In genomic region chr1:151058682-151059341, GRCh38 we compare ENCODE assay signal across 8 cellular contexts. TPM values are rescaled to one million over a fixed set of nuclear protein-coding genes. Genes with fewer than 3 reads are reported as not detected.
DNase-seq lines count a peak whose midpoint lies in the region; ATAC-seq and TF ChIP-seq lines count a peak whose summit lies in the region.

No MANE protein-coding gene starts in this region.

- TF ChIP-seq CTCF in BJ (IDR thresholded peaks at IDR 0.05; ENCODE audit: insufficient read depth, low read depth, low read length) (no peak), HFF-Myc (IDR thresholded peaks at IDR 0.05; ENCODE audit: low read depth, low read length, missing control alignments) (no peak), esophagus squamous epithelium (IDR thresholded peaks at IDR 0.05) (no peak)

- intact Hi-C loops in esophagus squamous epithelium (cut with DNase I): no loop called here

- H3K36me3 Mint-ChIP-seq in natural killer cell treated with Interleukin-12 subunit alpha and Interleukin-12 subunit beta and Interleukin-15 and Interleukin-18, amount 100 ng/mL, for 72 hours: peaks cover 42% of the 10 kb centered on the region

- H3K36me3 ChIP-seq in BJ (ENCODE audit: control insufficient read depth, insufficient read depth, low read length) (peaks cover 15% of the 10 kb centered on the region), esophagus squamous epithelium (peaks cover 19 to 39% (median 19%) of the 10 kb centered on the region in 3 donors)

- WGBS in esophagus squamous epithelium, 2 donors: 0 to 1% methylated on average over 18 of the region's 18 CpGs

- H3K4me3 ChIP-seq in BJ (ENCODE audit: low read depth, low read length): peak overlapping the region; percentile 88
- peak overlapping the region; percentile 97 for H3K4me3 ChIP-seq in HFF-Myc (replicated peaks; ENCODE audit: low read depth, low read length)
- peak overlapping the region; percentile 83 to 99 (median 96) for H3K4me3 ChIP-seq in esophagus squamous epithelium

- peak overlapping the region; percentile 98 to 99 (median 98) for H3K27ac ChIP-seq in esophagus squamous epithelium

- peaks cover 36 to 63% (median 42%) of the 10 kb centered on the region in 3 donors for H3K4me1 ChIP-seq in esophagus squamous epithelium

- peak overlapping the region; percentile 94 for H3K4me3 Mint-ChIP-seq in natural killer cell treated with Interleukin-12 subunit alpha and Interleukin-12 subunit beta and Interleukin-15 and Interleukin-18, amount 100 ng/mL, for 72 hours

- DNase-seq in BJ (ENCODE audit: low read depth) (no peak), HFF-Myc (ENCODE audit: extremely low read depth, low read depth) (no peak), esophagus squamous epithelium (lab: John Stamatoyannopoulos, UW) (no peak)
- DNase-seq in natural killer cell treated with Interleukin-12 subunit alpha and Interleukin-12 subunit beta and Interleukin-15 and Interleukin-18, amount 100 ng/mL, for 72 hours (ENCODE audit: low spot score): no peak

- ATAC-seq in SK-N-SH treated with all-trans-retinoic acid at 6 μM for 48 hours: peak; percentile 4
- ATAC-seq in natural killer cell treated with Interleukin-12 subunit alpha and Interleukin-12 subunit beta and Interleukin-15 and Interleukin-18, amount 100 ng/mL, for 72 hours: no peak
- no peak for ATAC-seq in GM21360 (IDR thresholded peaks at IDR 0.05; ENCODE audit: unreplicated experiment)
- ATAC-seq in GM19035 (IDR thresholded peaks at IDR 0.05; ENCODE audit: unreplicated experiment): no peak
- no peak for ATAC-seq in HG03439 (IDR thresholded peaks at IDR 0.05; ENCODE audit: unreplicated experiment)

- TF ChIP-seq POLR2A in esophagus squamous epithelium (IDR thresholded peaks at IDR 0.05): no peak

- CTCF ChIA-PET in BJ (lab: Yijun Ruan, JAX): interaction anchor here (0.8 to 2.5 kb wide), 8 partner anchors 9 to 258 kb away, joined by 3 to 15 read pairs (median 4); partner anchors contain the start of genes C1orf56, GABPB2 and MINDY1

- peaks cover 58 to 70% of the 10 kb centered on the region in 2 donors for H3K4me1 Mint-ChIP-seq in natural killer cell treated with Interleukin-12 subunit alpha and Interleukin-12 subunit beta and Interleukin-15 and Interleukin-18, amount 100 ng/mL, for 72 hours (ENCODE audit: low read depth in 2 of 2)

- peak overlapping the region; percentile 97 to 99 for H3K27ac Mint-ChIP-seq in natural killer cell treated with Interleukin-12 subunit alpha and Interleukin-12 subunit beta and Interleukin-15 and Interleukin-18, amount 100 ng/mL, for 72 hours

- H3K27me3 ChIP-seq in BJ (ENCODE audit: control insufficient read depth, insufficient read depth, low read length): no peaks in the 10 kb centered on the region
- H3K27me3 ChIP-seq in esophagus squamous epithelium: no peaks in the 10 kb centered on the region

- H3K9me3 Mint-ChIP-seq in natural killer cell treated with Interleukin-12 subunit alpha and Interleukin-12 subunit beta and Interleukin-15 and Interleukin-18, amount 100 ng/mL, for 72 hours: no peaks in the 10 kb centered on the region

- POLR2A ChIA-PET in BJ (lab: Charles Lee): interaction anchor here (0.6 kb wide), 2 partner anchors 41 to 193 kb away, joined by 3 to 13 read pairs; no protein-coding TSS in a partner anchor

- no peaks in the 10 kb centered on the region for H3K27me3 Mint-ChIP-seq in natural killer cell treated with Interleukin-12 subunit alpha and Interleukin-12 subunit beta and Interleukin-15 and Interleukin-18, amount 100 ng/mL, for 72 hours

- H3K9me3 ChIP-seq in esophagus squamous epithelium: no peaks in the 10 kb centered on the region

TF ChIP-seq in SK-N-SH treated with all-trans-retinoic acid at 6 μM for 48 hours, 23 proteins besides CTCF, POLR2A, EP300 and RAD21:
- TF ChIP-seq ZFP3 (CRISPR knock-in tag; IDR thresholded peaks at IDR 0.05) (no peak), ESRRG (CRISPR knock-in tag; IDR thresholded peaks at IDR 0.05) (no peak), OSR1 (CRISPR knock-in tag; IDR thresholded peaks at IDR 0.05) (no peak)

RNA-seq across cellular contexts. Expression of gene CDC42SE1, which starts 0.6 kb away (rescaled TPM):
- 59.3 and 60.4 TPM in 2 replicates for polyA plus RNA-seq in BJ (2011; rRNA removed)
- 36.6 and 45.1 TPM in 2 replicates for polyA minus RNA-seq in BJ (2011; rRNA and poly(A)+ RNA removed)
- 100 to 1,000 TPM in 3 of 4 donors, 10 to 100 TPM in 1; 86.7 to 128 (median 115) TPM for total RNA-seq in esophagus squamous epithelium
- 100 to 1,000 TPM; 213 to 481 TPM for total RNA-seq in natural killer cell treated with Interleukin-12 subunit alpha and Interleukin-12 subunit beta and Interleukin-15 and Interleukin-18, amount 100 ng/mL, for 72 hours

RNA-seq across cellular contexts. Expression of gene MLLT11, which starts 1.4 kb away (rescaled TPM):
- polyA plus RNA-seq in BJ (2011; rRNA removed): 4.1 and 6.5 TPM in 2 replicates
- polyA minus RNA-seq in BJ (2011; rRNA and poly(A)+ RNA removed): 1.4 and 2.4 TPM in 2 replicates
- total RNA-seq in esophagus squamous epithelium: 1 to 10 TPM in 2 of 4 donors, under 1 TPM in 2; 0.38 to 1.6 (median 0.92) TPM
- 1 to 10 TPM; 4.5 to 8.5 TPM for total RNA-seq in natural killer cell treated with Interleukin-12 subunit alpha and Interleukin-12 subunit beta and Interleukin-15 and Interleukin-18, amount 100 ng/mL, for 72 hours

RNA-seq across cellular contexts. Expression of gene C1orf56, which starts 11.3 kb away (rescaled TPM):
- polyA plus RNA-seq in BJ (2011; rRNA removed): 1.6 and 2.0 TPM in 2 replicates
- polyA minus RNA-seq in BJ (2011; rRNA and poly(A)+ RNA removed): 0.90 and 1.1 TPM in 2 replicates
- 1 to 10 TPM in 3 of 4 donors, under 1 TPM in 1; 0.23 to 3.2 (median 2.3) TPM for total RNA-seq in esophagus squamous epithelium
- total RNA-seq in natural killer cell treated with Interleukin-12 subunit alpha and Interleukin-12 subunit beta and Interleukin-15 and Interleukin-18, amount 100 ng/mL, for 72 hours: 1 to 10 TPM in 1 of 2 donors, under 1 TPM in 1; 0.95 to 1.1 TPM

RNA-seq across cellular contexts. Expression of gene GABPB2, which starts 11.7 kb away (rescaled TPM):
- polyA plus RNA-seq in BJ (2011; rRNA removed): 16.2 and 16.7 TPM in 2 replicates
- polyA minus RNA-seq in BJ (2011; rRNA and poly(A)+ RNA removed): 10.6 and 18.5 TPM in 2 replicates
- total RNA-seq in esophagus squamous epithelium: 10 to 100 TPM in 3 of 4 donors, 1 to 10 TPM in 1; 7.1 to 15.8 (median 11.0) TPM
- total RNA-seq in natural killer cell treated with Interleukin-12 subunit alpha and Interleukin-12 subunit beta and Interleukin-15 and Interleukin-18, amount 100 ng/mL, for 72 hours: 10 to 100 TPM; 22.2 to 23.8 TPM

RNA-seq across cellular contexts. Expression of gene BNIPL, which starts 22.4 kb away (rescaled TPM):
- 0.18 and 0.31 TPM in 2 replicates for polyA plus RNA-seq in BJ (2011; rRNA removed)
- 0.09 and 0.15 TPM in 2 replicates for polyA minus RNA-seq in BJ (2011; rRNA and poly(A)+ RNA removed)
- total RNA-seq in esophagus squamous epithelium: 100 to 1,000 TPM in 1 of 4 donors, 10 to 100 TPM in 3; 52.7 to 168 (median 96.1) TPM
- 1 to 10 TPM; 1.4 to 3.8 TPM for total RNA-seq in natural killer cell treated with Interleukin-12 subunit alpha and Interleukin-12 subunit beta and Interleukin-15 and Interleukin-18, amount 100 ng/mL, for 72 hours
